ENCODE assay signal across 17 cellular contexts in genomic region chr15:29259233-29259632, GRCh38.
"Had no signal": no experiment of that assay in that cellular context is flagged by ENCODE, and none has a peak within 500 bp of the region (broad histone marks: within the 10 kb centered on the region; RNA-seq: fewer than 3 reads in every experiment).

No MANE protein-coding gene starts in this region.

- H3K27ac Mint-ChIP-seq: activated naive CD8-positive, alpha-beta T cell; natural killer cell had no signal

- H3K4me3 ChIP-seq: psoas muscle, sigmoid colon had no signal

- H3K27ac ChIP-seq: psoas muscle, sigmoid colon had no signal

- H3K9me3 ChIP-seq: psoas muscle, sigmoid colon had no signal

- H3K36me3 Mint-ChIP-seq: activated naive CD8-positive, alpha-beta T cell; natural killer cell had no signal

- H3K27me3 ChIP-seq: sigmoid colon had no signal

- H3K27me3 Mint-ChIP-seq: activated naive CD8-positive, alpha-beta T cell had no signal

- H3K4me1 Mint-ChIP-seq: natural killer cell had no signal

- H3K9me3 Mint-ChIP-seq: natural killer cell had no signal

- ATAC-seq: activated CD4-positive, CD25-positive, alpha-beta regulatory T cell treated with anti-CD3 and anti-CD28 coated beads, Interleukin-2, amount 50 U/mL, for 24 hours; esophagus mucosa; left lobe of liver; natural killer cell; psoas muscle had no signal

- FAIRE-seq: islet of Langerhans had no signal

- DNase-seq: activated effector memory CD4-positive, alpha-beta T cell treated with anti-CD3 and anti-CD28 coated beads, Interleukin-2, amount 50 U/mL, for 16 hours; activated T-cell treated with anti-CD3 and anti-CD28 coated beads, Interleukin-2, amount 50 U/mL, for 1 hour; cerebellar nuclear complex; dermis blood vessel endothelial cell; head of caudate nucleus; natural killer cell; nucleus accumbens; psoas muscle; sigmoid colon; stimulated activated CD4-positive, alpha-beta T cell treated with anti-CD3 and anti-CD28 coated beads, Interleukin-12 subunit alpha, Interleukin-12 subunit beta, amount 100 ng/mL, for 4 hours; stimulated activated naive CD4-positive, alpha-beta T cell treated with Interleukin-2 at 50 U/mL for 16 hours; trophoblast cell had no signal

- H3K4me3 Mint-ChIP-seq: activated naive CD8-positive, alpha-beta T cell; natural killer cell had no signal

- H3K4me1 ChIP-seq: psoas muscle, sigmoid colon had no signal

- H3K36me3 ChIP-seq: sigmoid colon had no signal
